Comparison of ENCODE assay signal across 1 cellular context in the genomic region with DNA sequence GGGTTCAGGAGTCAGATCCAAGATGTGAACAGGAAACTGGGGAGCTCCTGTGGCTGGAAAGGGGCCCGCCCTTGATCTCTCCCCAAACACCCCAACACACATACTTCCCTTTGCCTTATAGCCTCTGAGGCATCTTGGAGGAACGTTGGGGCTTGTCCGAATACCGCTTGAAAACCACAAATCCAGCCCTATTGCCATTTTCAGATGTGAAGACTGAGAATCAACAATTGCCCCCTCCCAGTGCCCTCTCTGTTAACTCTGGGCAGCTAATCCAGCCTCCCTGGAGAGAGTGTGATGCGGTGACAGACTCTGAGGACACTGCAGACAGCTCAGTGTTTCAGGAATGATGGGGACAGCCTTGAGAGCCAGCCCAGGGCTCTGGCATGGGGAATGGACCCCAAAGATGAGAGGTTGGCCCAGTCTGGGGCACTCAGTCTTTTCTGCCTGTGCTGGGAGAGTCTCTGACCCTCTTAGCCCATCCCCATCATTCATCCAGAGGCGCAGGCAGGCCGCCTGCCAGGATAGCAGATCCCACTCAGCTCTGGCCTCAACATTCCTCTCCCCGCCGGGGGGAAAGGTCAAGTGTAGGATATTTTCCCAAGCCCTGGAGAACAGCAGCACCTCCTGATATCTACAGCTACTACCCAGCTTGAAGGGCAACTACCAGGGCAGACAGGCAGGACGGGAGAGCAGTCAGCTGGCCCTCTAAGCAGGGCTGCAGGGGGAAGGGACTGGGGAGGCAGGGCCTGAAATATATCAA.
TF ChIP-seq lines count a peak whose summit lies in the region.

No MANE protein-coding gene starts in this region.

TF ChIP-seq in GM23338, 12 proteins besides CTCF, POLR2A, EP300 and RAD21:
- TF ChIP-seq, protein P1, sequence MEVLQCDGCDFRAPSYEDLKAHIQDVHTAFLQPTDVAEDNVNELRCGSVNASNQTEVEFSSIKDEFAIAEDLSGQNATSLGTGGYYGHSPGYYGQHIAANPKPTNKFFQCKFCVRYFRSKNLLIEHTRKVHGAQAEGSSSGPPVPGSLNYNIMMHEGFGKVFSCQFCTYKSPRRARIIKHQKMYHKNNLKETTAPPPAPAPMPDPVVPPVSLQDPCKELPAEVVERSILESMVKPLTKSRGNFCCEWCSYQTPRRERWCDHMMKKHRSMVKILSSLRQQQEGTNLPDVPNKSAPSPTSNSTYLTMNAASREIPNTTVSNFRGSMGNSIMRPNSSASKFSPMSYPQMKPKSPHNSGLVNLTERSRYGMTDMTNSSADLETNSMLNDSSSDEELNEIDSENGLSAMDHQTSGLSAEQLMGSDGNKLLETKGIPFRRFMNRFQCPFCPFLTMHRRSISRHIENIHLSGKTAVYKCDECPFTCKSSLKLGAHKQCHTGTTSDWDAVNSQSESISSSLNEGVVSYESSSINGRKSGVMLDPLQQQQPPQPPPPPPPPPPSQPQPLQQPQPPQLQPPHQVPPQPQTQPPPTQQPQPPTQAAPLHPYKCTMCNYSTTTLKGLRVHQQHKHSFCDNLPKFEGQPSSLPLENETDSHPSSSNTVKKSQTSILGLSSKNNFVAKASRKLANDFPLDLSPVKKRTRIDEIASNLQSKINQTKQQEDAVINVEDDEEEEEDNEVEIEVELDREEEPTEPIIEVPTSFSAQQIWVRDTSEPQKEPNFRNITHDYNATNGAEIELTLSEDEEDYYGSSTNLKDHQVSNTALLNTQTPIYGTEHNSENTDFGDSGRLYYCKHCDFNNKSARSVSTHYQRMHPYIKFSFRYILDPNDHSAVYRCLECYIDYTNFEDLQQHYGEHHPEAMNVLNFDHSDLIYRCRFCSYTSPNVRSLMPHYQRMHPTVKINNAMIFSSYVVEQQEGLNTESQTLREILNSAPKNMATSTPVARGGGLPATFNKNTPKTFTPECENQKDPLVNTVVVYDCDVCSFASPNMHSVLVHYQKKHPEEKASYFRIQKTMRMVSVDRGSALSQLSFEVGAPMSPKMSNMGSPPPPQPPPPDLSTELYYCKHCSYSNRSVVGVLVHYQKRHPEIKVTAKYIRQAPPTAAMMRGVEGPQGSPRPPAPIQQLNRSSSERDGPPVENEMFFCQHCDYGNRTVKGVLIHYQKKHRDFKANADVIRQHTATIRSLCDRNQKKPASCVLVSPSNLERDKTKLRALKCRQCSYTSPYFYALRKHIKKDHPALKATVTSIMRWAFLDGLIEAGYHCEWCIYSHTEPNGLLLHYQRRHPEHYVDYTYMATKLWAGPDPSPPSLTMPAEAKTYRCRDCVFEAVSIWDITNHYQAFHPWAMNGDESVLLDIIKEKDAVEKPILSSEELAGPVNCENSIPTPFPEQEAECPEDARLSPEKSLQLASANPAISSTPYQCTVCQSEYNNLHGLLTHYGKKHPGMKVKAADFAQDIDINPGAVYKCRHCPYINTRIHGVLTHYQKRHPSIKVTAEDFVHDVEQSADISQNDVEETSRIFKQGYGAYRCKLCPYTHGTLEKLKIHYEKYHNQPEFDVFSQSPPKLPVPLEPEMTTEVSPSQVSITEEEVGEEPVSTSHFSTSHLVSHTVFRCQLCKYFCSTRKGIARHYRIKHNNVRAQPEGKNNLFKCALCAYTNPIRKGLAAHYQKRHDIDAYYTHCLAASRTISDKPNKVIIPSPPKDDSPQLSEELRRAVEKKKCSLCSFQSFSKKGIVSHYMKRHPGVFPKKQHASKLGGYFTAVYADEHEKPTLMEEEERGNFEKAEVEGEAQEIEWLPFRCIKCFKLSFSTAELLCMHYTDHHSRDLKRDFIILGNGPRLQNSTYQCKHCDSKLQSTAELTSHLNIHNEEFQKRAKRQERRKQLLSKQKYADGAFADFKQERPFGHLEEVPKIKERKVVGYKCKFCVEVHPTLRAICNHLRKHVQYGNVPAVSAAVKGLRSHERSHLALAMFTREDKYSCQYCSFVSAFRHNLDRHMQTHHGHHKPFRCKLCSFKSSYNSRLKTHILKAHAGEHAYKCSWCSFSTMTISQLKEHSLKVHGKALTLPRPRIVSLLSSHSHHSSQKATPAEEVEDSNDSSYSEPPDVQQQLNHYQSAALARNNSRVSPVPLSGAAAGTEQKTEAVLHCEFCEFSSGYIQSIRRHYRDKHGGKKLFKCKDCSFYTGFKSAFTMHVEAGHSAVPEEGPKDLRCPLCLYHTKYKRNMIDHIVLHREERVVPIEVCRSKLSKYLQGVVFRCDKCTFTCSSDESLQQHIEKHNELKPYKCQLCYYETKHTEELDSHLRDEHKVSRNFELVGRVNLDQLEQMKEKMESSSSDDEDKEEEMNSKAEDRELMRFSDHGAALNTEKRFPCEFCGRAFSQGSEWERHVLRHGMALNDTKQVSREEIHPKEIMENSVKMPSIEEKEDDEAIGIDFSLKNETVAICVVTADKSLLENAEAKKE (CRISPR knock-in tag; IDR thresholded peaks at IDR 0.05) = no peak
- no peak for TF ChIP-seq EZH2 (IDR thresholded peaks at IDR 0.05; ENCODE audit: low read depth, unreplicated experiment)
- no peak for TF ChIP-seq JUNB (IDR thresholded peaks at IDR 0.05; ENCODE audit: unreplicated experiment)
- TF ChIP-seq, protein P2, sequence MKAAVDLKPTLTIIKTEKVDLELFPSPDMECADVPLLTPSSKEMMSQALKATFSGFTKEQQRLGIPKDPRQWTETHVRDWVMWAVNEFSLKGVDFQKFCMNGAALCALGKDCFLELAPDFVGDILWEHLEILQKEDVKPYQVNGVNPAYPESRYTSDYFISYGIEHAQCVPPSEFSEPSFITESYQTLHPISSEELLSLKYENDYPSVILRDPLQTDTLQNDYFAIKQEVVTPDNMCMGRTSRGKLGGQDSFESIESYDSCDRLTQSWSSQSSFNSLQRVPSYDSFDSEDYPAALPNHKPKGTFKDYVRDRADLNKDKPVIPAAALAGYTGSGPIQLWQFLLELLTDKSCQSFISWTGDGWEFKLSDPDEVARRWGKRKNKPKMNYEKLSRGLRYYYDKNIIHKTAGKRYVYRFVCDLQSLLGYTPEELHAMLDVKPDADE (IDR thresholded peaks at IDR 0.05) = no peak
- TF ChIP-seq POLR2AphosphoS5 (IDR thresholded peaks at IDR 0.05; ENCODE audit: low read depth) = no peak
- no peak for TF ChIP-seq ZNF331 (CRISPR knock-in tag; IDR thresholded peaks at IDR 0.05; ENCODE audit: low read depth)
- no peak for TF ChIP-seq ZNF114 (CRISPR knock-in tag; IDR thresholded peaks at IDR 0.05)
- TF ChIP-seq EZH2phosphoT487 (IDR thresholded peaks at IDR 0.05; ENCODE audit: unreplicated experiment) = no peak
- TF ChIP-seq, protein P3, sequence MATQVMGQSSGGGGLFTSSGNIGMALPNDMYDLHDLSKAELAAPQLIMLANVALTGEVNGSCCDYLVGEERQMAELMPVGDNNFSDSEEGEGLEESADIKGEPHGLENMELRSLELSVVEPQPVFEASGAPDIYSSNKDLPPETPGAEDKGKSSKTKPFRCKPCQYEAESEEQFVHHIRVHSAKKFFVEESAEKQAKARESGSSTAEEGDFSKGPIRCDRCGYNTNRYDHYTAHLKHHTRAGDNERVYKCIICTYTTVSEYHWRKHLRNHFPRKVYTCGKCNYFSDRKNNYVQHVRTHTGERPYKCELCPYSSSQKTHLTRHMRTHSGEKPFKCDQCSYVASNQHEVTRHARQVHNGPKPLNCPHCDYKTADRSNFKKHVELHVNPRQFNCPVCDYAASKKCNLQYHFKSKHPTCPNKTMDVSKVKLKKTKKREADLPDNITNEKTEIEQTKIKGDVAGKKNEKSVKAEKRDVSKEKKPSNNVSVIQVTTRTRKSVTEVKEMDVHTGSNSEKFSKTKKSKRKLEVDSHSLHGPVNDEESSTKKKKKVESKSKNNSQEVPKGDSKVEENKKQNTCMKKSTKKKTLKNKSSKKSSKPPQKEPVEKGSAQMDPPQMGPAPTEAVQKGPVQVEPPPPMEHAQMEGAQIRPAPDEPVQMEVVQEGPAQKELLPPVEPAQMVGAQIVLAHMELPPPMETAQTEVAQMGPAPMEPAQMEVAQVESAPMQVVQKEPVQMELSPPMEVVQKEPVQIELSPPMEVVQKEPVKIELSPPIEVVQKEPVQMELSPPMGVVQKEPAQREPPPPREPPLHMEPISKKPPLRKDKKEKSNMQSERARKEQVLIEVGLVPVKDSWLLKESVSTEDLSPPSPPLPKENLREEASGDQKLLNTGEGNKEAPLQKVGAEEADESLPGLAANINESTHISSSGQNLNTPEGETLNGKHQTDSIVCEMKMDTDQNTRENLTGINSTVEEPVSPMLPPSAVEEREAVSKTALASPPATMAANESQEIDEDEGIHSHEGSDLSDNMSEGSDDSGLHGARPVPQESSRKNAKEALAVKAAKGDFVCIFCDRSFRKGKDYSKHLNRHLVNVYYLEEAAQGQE (IDR thresholded peaks at IDR 0.05; ENCODE audit: unreplicated experiment) = no peak
- no peak for TF ChIP-seq NANOG (IDR thresholded peaks at IDR 0.05; ENCODE audit: borderline replicate concordance)
- no peak for TF ChIP-seq CREB1 (CRISPR knock-in tag; IDR thresholded peaks at IDR 0.05; ENCODE audit: low read depth)
- no peak for TF ChIP-seq STAT1 (IDR thresholded peaks at IDR 0.05; ENCODE audit: unreplicated experiment)
